ENCODE assay signal across 25 cellular contexts in genomic region chr17:8264836-8265542, GRCh38. TPM values are rescaled to one million over a fixed set of nuclear protein-coding genes. Genes with fewer than 3 reads are reported as not detected.
A peak's percentile ranks its signal among the peaks of the same experiment; 100 is the strongest.
DNase-seq lines count a peak whose midpoint lies in the region; ATAC-seq, FAIRE-seq and TF ChIP-seq lines count a peak whose summit lies in the region.
"Had no signal": no experiment of that assay in that cellular context is flagged by ENCODE, and none has a peak within 500 bp of the region (broad histone marks: within the 10 kb centered on the region; RNA-seq: fewer than 3 reads in every experiment).

No MANE protein-coding gene starts in this region.

- CTCF ChIA-PET in endothelial cell of umbilical vein (lab: Charles Lee) (interaction anchor here (1.7 kb wide), 1 partner anchor 9 kb away, joined by 5 read pairs; no protein-coding TSS in a partner anchor), GM10248 (lab: Yijun Ruan, JAX) (interaction anchor here (1.2 kb wide), 1 partner anchor 119 kb away, joined by 3 read pairs; no protein-coding TSS in a partner anchor)

- H3K27me3 Mint-ChIP-seq in stimulated activated naive B cell treated with anti-CD40 and anti-IgM and Interleukin-4, amounts not matched to agents 10 μg/mL and 1 μg/mL and 100 μg/mL, for 72 hours = no peaks in the 10 kb centered on the region
- H3K27me3 Mint-ChIP-seq: CD4-positive, CD25-positive, alpha-beta regulatory T cell had no signal

- H3K9me1 ChIP-seq in endothelial cell of umbilical vein (replicated peaks; ENCODE audit: control insufficient read depth, extremely low read depth, insufficient read depth, low read length) = no peaks in the 10 kb centered on the region

- intact Hi-C loops in Right ventricle myocardium inferior (cut with DNase I) (no loop called here), endothelial cell of umbilical vein (cut with micrococcal nuclease) (no loop called here)

- H3K36me3 ChIP-seq in right atrium auricular region (peaks cover 44% of the 10 kb centered on the region), endothelial cell of umbilical vein (ENCODE audit: control insufficient read depth in 2 of 2, extremely low read depth in 1 of 2, insufficient read depth in 2 of 2, low read length in 2 of 2) (peaks cover 9 to 40% of the 10 kb centered on the region in 2 experiments)
- peaks cover 84 to 98% (median 96%) of the 10 kb centered on the region in 11 experiments for H3K36me3 ChIP-seq in BLaER1 treated with 17β-estradiol and CSF1 and Interleukin-3, amounts not matched to agents 10 nM and 100 nM

- TSS peak; percentile 0 for BruUV-seq in endothelial cell of umbilical vein (replicated peaks; lab: Mats Ljungman, UMichigan)

- H2AFZ ChIP-seq in endothelial cell of umbilical vein (ENCODE audit: low read depth, low read length) = no peak overlapping the region
- H2AFZ ChIP-seq: GM23248 had no signal

- peaks cover 0 to 22% (median 4%) of the 10 kb centered on the region in 11 experiments; a peak in 6 of 22 replicates for H4K20me1 ChIP-seq in BLaER1 treated with 17β-estradiol and CSF1 and Interleukin-3, amounts not matched to agents 10 nM and 100 nM
- no peaks in the 10 kb centered on the region for H4K20me1 ChIP-seq in endothelial cell of umbilical vein (replicated peaks; ENCODE audit: control insufficient read depth, extremely low read depth, insufficient read depth, low read length)

- H3K79me2 ChIP-seq in endothelial cell of umbilical vein (ENCODE audit: control insufficient read depth, insufficient read depth, low read length) = no peaks in the 10 kb centered on the region

- peaks cover 0 to 7% of the 10 kb centered on the region in 2 donors for H3K4me1 Mint-ChIP-seq in stimulated activated naive B cell treated with anti-CD40 and anti-IgM and Interleukin-4, amounts not matched to agents 10 μg/mL and 1 μg/mL and 100 μg/mL, for 72 hours
- H3K4me1 Mint-ChIP-seq: CD4-positive, CD25-positive, alpha-beta regulatory T cell had no signal

- H3K9ac ChIP-seq in BLaER1 treated with 17β-estradiol and CSF1 and Interleukin-3, amounts not matched to agents 10 nM and 100 nM = peak overlapping the region in 7 of 11 experiments; percentile 30 to 64 (median 39); a peak in 12 of 22 replicates
- H3K9ac ChIP-seq in endothelial cell of umbilical vein (replicated peaks; ENCODE audit: extremely low read depth, insufficient read depth, low read length) = no peak overlapping the region
- H3K9ac ChIP-seq: GM23248 had no signal

- peaks cover 72 to 80% of the 10 kb centered on the region in 2 donors for H3K36me3 Mint-ChIP-seq in stimulated activated naive B cell treated with anti-CD40 and anti-IgM and Interleukin-4, amounts not matched to agents 10 μg/mL and 1 μg/mL and 100 μg/mL, for 72 hours

- H3K4me3 Mint-ChIP-seq in stimulated activated naive B cell treated with anti-CD40 and anti-IgM and Interleukin-4, amounts not matched to agents 10 μg/mL and 1 μg/mL and 100 μg/mL, for 72 hours = no peak overlapping the region
- H3K4me3 Mint-ChIP-seq: CD4-positive, CD25-positive, alpha-beta regulatory T cell; CD8-positive, alpha-beta T cell had no signal

- ATAC-seq in Right ventricle myocardium inferior = peak; percentile 18
- no peak for ATAC-seq in stimulated activated naive B cell treated with anti-CD40 and anti-IgM and Interleukin-4, amounts not matched to agents 10 μg/mL and 1 μg/mL and 100 μg/mL, for 72 hours (replicated peaks)
- ATAC-seq: CD8-positive, alpha-beta T cell had no signal

- peak overlapping the region in 9 of 11 experiments; percentile 31 to 83 (median 75); a peak in 17 of 22 replicates for H3K4me2 ChIP-seq in BLaER1 treated with 17β-estradiol and CSF1 and Interleukin-3, amounts not matched to agents 10 nM and 100 nM
- no peak overlapping the region for H3K4me2 ChIP-seq in endothelial cell of umbilical vein (ENCODE audit: insufficient read depth, low read length)

- POLR2A ChIA-PET in endothelial cell of umbilical vein (lab: Charles Lee) (no interaction called here), GM10248 (lab: Yijun Ruan, JAX) (interaction anchor here (1.7 kb wide), 1 partner anchor 17 kb away, joined by 4 read pairs; the partner anchor contains the start of gene CTC1)

- H3K27me3 ChIP-seq in right atrium auricular region (no peaks in the 10 kb centered on the region), endothelial cell of umbilical vein (ENCODE audit: control insufficient read depth in 2 of 2, insufficient read depth in 2 of 2, low read length in 2 of 2) (no peaks in the 10 kb centered on the region)
- no peaks in the 10 kb centered on the region for H3K27me3 ChIP-seq in BLaER1 treated with 17β-estradiol and CSF1 and Interleukin-3, amounts not matched to agents 10 nM and 100 nM
- H3K27me3 ChIP-seq: BE2C had no signal

- DNase-seq in Right ventricle myocardium inferior (ENCODE audit: missing footprints) (no peak), right atrium auricular region (ENCODE audit: low spot score) (no peak), endothelial cell of umbilical vein (ENCODE audit: low read depth, low spot score) (no peak), GM10248 (ENCODE audit: extremely low spot score) (no peak), T-helper 9 cell (no peak)
- no peak for DNase-seq in stimulated activated naive B cell treated with anti-CD40 and anti-IgM and Interleukin-4, amounts not matched to agents 10 μg/mL and 1 μg/mL and 100 μg/mL, for 72 hours
- no peak for DNase-seq in activated T-cell treated with anti-CD3 and anti-CD28 coated beads, Interleukin-2, amount 50 U/mL, for 1 hour
- DNase-seq: AML-193; BE2C; Caco-2; CD4-positive, CD25-positive, alpha-beta regulatory T cell; CD8-positive, alpha-beta T cell; DMS53; DMS79 treated with DMSO at 0.1 percent for 48 hours; GF-D8; GM23248; H7; HCEC 1CT had no signal

- dilution Hi-C loops in endothelial cell of umbilical vein (cut with MboI; ENCODE audit: extremely low pct_ligation_motif_present, low sequenced_read_pairs) = no loop called here

- no peak for FAIRE-seq in endothelial cell of umbilical vein (lab: Jason Lieb, UNC)
- FAIRE-seq: GM12892, H1 had no signal

- H3K27ac ChIP-seq in right atrium auricular region (no peak overlapping the region), endothelial cell of umbilical vein (ENCODE audit: insufficient read depth, low read depth, low read length) (no peak overlapping the region)
- H3K27ac ChIP-seq in BLaER1 treated with 17β-estradiol and CSF1 and Interleukin-3, amounts not matched to agents 10 nM and 100 nM = peak overlapping the region in 8 of 11 experiments; percentile 23 to 69 (median 52); a peak in 14 of 22 replicates
- H3K27ac ChIP-seq: C4-2B, GM23248 had no signal

- H3K27ac Mint-ChIP-seq in stimulated activated naive B cell treated with anti-CD40 and anti-IgM and Interleukin-4, amounts not matched to agents 10 μg/mL and 1 μg/mL and 100 μg/mL, for 72 hours = peak overlapping the region; percentile 56
- H3K27ac Mint-ChIP-seq: CD4-positive, CD25-positive, alpha-beta regulatory T cell; CD8-positive, alpha-beta T cell had no signal

- TF ChIP-seq CTCF in right atrium auricular region (IDR thresholded peaks at IDR 0.05) (no peak), endothelial cell of umbilical vein (IDR thresholded peaks at IDR 0.05; ENCODE audit: extremely low read depth in 1 of 2, insufficient read depth in 1 of 2, low read depth in 1 of 2, low read length in 2 of 2) (no peak), GM10248 (IDR thresholded peaks at IDR 0.05; ENCODE audit: control extremely low read depth, extremely low read depth, low read depth, missing control alignments) (no peak)

- H3K4me1 ChIP-seq in right atrium auricular region (no peaks in the 10 kb centered on the region), endothelial cell of umbilical vein (ENCODE audit: control insufficient read depth, extremely low read depth, insufficient read depth, low read length) (no peaks in the 10 kb centered on the region)
- peaks cover 0 to 23% (median 17%) of the 10 kb centered on the region in 10 experiments; a peak in 16 of 20 replicates for H3K4me1 ChIP-seq in BLaER1 treated with 17β-estradiol and CSF1 and Interleukin-3, amounts not matched to agents 10 nM and 100 nM
- H3K4me1 ChIP-seq: BE2C, Caco-2 had no signal

- H3K9me3 ChIP-seq in right atrium auricular region = no peaks in the 10 kb centered on the region
- no peaks in the 10 kb centered on the region for H3K9me3 ChIP-seq in BLaER1 treated with 17β-estradiol and CSF1 and Interleukin-3, amounts not matched to agents 10 nM and 100 nM (replicated peaks in 1 of 11)
- H3K9me3 ChIP-seq in endothelial cell of umbilical vein (replicated peaks; ENCODE audit: control insufficient read depth, insufficient read depth, low read length) = no peaks in the 10 kb centered on the region
- H3K9me3 ChIP-seq: BE2C, Caco-2 had no signal

- H3K4me3 ChIP-seq in right atrium auricular region = no peak overlapping the region
- H3K4me3 ChIP-seq in BLaER1 treated with 17β-estradiol and CSF1 and Interleukin-3, amounts not matched to agents 10 nM and 100 nM = no peak overlapping the region; a peak in 1 of 20 replicates
- H3K4me3 ChIP-seq in endothelial cell of umbilical vein (replicated peaks in 1 of 3; ENCODE audit: insufficient read depth in 1 of 3, low read depth in 1 of 3, low read length in 3 of 3) = no peak overlapping the region
- H3K4me3 ChIP-seq: GM23248 had no signal

- no peak for TF ChIP-seq POLR2A in endothelial cell of umbilical vein (IDR thresholded peaks at IDR 0.05; ENCODE audit: low read depth, low read length)

- H3K9me3 Mint-ChIP-seq in stimulated activated naive B cell treated with anti-CD40 and anti-IgM and Interleukin-4, amounts not matched to agents 10 μg/mL and 1 μg/mL and 100 μg/mL, for 72 hours = no peaks in the 10 kb centered on the region
- H3K9me3 Mint-ChIP-seq: CD4-positive, CD25-positive, alpha-beta regulatory T cell; CD8-positive, alpha-beta T cell had no signal

RNA-seq across cellular contexts. Expression of gene PFAS, which starts 15.9 kb away (rescaled TPM):
- 14.7 TPM for total RNA-seq in Right ventricle myocardium inferior
- 1 to 10 TPM; 4.4 to 5.3 TPM for total RNA-seq in right atrium auricular region
- 84.1 and 108 TPM in 2 replicates for total RNA-seq in endothelial cell of umbilical vein
- polyA plus RNA-seq in endothelial cell of umbilical vein = 31.4 and 34.1 TPM in 2 replicates
- 21.0 and 21.9 TPM in 2 replicates for polyA plus RNA-seq in endothelial cell of umbilical vein (2011; cell fraction: cytosol; rRNA removed)
- 155 and 168 TPM in 2 replicates for polyA plus RNA-seq in endothelial cell of umbilical vein (2011; cell fraction: nucleus; rRNA removed)
- polyA plus RNA-seq in endothelial cell of umbilical vein (2012) = 40.9 and 65.9 TPM in 2 replicates
- 113 and 126 TPM in 2 replicates for polyA minus RNA-seq in endothelial cell of umbilical vein
- 63.9 TPM for polyA minus RNA-seq in endothelial cell of umbilical vein (2011; cell fraction: cytosol; rRNA and poly(A)+ RNA removed)
- polyA minus RNA-seq in endothelial cell of umbilical vein (2011; cell fraction: nucleus; rRNA and poly(A)+ RNA removed) = 64.9 and 69.7 TPM in 2 replicates

RNA-seq across cellular contexts. Expression of gene CTC1, which starts 17.1 kb away (rescaled TPM):
- total RNA-seq in Right ventricle myocardium inferior = 13.1 TPM
- total RNA-seq in right atrium auricular region = 1 to 10 TPM; 4.2 to 8.6 TPM
- 49.9 and 53.2 TPM in 2 replicates for total RNA-seq in endothelial cell of umbilical vein
- polyA plus RNA-seq in endothelial cell of umbilical vein = 36.3 and 38.3 TPM in 2 replicates
- 16.1 and 20.2 TPM in 2 replicates for polyA plus RNA-seq in endothelial cell of umbilical vein (2011; cell fraction: cytosol; rRNA removed)
- 193 and 243 TPM in 2 replicates for polyA plus RNA-seq in endothelial cell of umbilical vein (2011; cell fraction: nucleus; rRNA removed)
- polyA plus RNA-seq in endothelial cell of umbilical vein (2012) = 19.8 and 23.3 TPM in 2 replicates
- polyA minus RNA-seq in endothelial cell of umbilical vein = 32.1 and 64.0 TPM in 2 replicates
- polyA minus RNA-seq in endothelial cell of umbilical vein (2011; cell fraction: cytosol; rRNA and poly(A)+ RNA removed) = 7.5 TPM
- 59.5 and 74.4 TPM in 2 replicates for polyA minus RNA-seq in endothelial cell of umbilical vein (2011; cell fraction: nucleus; rRNA and poly(A)+ RNA removed)

RNA-seq across cellular contexts. Expression of gene RANGRF, which starts 23.5 kb away (rescaled TPM):
- total RNA-seq in Right ventricle myocardium inferior (25.7 TPM), right atrium auricular region (10 to 100 TPM; 24.1 to 29.9 TPM), endothelial cell of umbilical vein (36.5 and 36.8 TPM in 2 replicates)
- polyA plus RNA-seq in endothelial cell of umbilical vein = 52.7 and 52.9 TPM in 2 replicates
- 60.6 and 61.9 TPM in 2 replicates for polyA plus RNA-seq in endothelial cell of umbilical vein (2011; cell fraction: cytosol; rRNA removed)
- polyA plus RNA-seq in endothelial cell of umbilical vein (2011; cell fraction: nucleus; rRNA removed) = 40.6 and 41.6 TPM in 2 replicates
- 51.5 and 53.4 TPM in 2 replicates for polyA plus RNA-seq in endothelial cell of umbilical vein (2012)
- 17.8 and 22.0 TPM in 2 replicates for polyA minus RNA-seq in endothelial cell of umbilical vein
- 26.3 TPM for polyA minus RNA-seq in endothelial cell of umbilical vein (2011; cell fraction: cytosol; rRNA and poly(A)+ RNA removed)
- polyA minus RNA-seq in endothelial cell of umbilical vein (2011; cell fraction: nucleus; rRNA and poly(A)+ RNA removed) = 5.3 and 8.4 TPM in 2 replicates

RNA-seq across cellular contexts. Expression of gene SLC25A35, which starts 30.2 kb away (rescaled TPM):
- total RNA-seq in Right ventricle myocardium inferior = 2.3 TPM
- total RNA-seq in right atrium auricular region = 1 to 10 TPM; 1.2 to 1.6 TPM
- 7.7 and 9.4 TPM in 2 replicates for total RNA-seq in endothelial cell of umbilical vein
- 7.6 and 8.1 TPM in 2 replicates for polyA plus RNA-seq in endothelial cell of umbilical vein
- polyA plus RNA-seq in endothelial cell of umbilical vein (2011; cell fraction: cytosol; rRNA removed) = 3.9 and 4.0 TPM in 2 replicates
- 23.0 and 23.1 TPM in 2 replicates for polyA plus RNA-seq in endothelial cell of umbilical vein (2011; cell fraction: nucleus; rRNA removed)
- polyA plus RNA-seq in endothelial cell of umbilical vein (2012) = 6.2 and 6.4 TPM in 2 replicates
- 2.8 and 6.4 TPM in 2 replicates for polyA minus RNA-seq in endothelial cell of umbilical vein
- 2.2 TPM for polyA minus RNA-seq in endothelial cell of umbilical vein (2011; cell fraction: cytosol; rRNA and poly(A)+ RNA removed)
- polyA minus RNA-seq in endothelial cell of umbilical vein (2011; cell fraction: nucleus; rRNA and poly(A)+ RNA removed) = 4.8 and 7.8 TPM in 2 replicates

RNA-seq across cellular contexts. Expression of gene ARHGEF15, which starts 45.1 kb away (rescaled TPM):
- total RNA-seq in Right ventricle myocardium inferior (21.4 TPM), right atrium auricular region (10 to 100 TPM in 1 of 2 donors, 1 to 10 TPM in 1; 5.9 to 18.7 TPM), endothelial cell of umbilical vein (78.6 and 108 TPM in 2 replicates)
- polyA plus RNA-seq in endothelial cell of umbilical vein = 119 and 355 TPM in 2 replicates
- polyA plus RNA-seq in endothelial cell of umbilical vein (2011; cell fraction: cytosol; rRNA removed) = 70.1 and 83.6 TPM in 2 replicates
- polyA plus RNA-seq in endothelial cell of umbilical vein (2011; cell fraction: nucleus; rRNA removed) = 116 and 181 TPM in 2 replicates
- polyA plus RNA-seq in endothelial cell of umbilical vein (2012) = 56.7 and 63.8 TPM in 2 replicates
- polyA minus RNA-seq in endothelial cell of umbilical vein = 43.0 and 51.1 TPM in 2 replicates
- not detected for polyA minus RNA-seq in endothelial cell of umbilical vein (2011; cell fraction: cytosol; rRNA and poly(A)+ RNA removed)
- polyA minus RNA-seq in endothelial cell of umbilical vein (2011; cell fraction: nucleus; rRNA and poly(A)+ RNA removed) = 35.5 and 37.5 TPM in 2 replicates
- total RNA-seq: A172; Caco-2; CD4-positive, CD25-positive, alpha-beta regulatory T cell; CD8-positive, alpha-beta T cell; Daoy; GM23248 had no signal
- polyA plus RNA-seq: AG04450; CD4-positive, CD25-positive, alpha-beta regulatory T cell; GM23248 had no signal

Comparison
In these comparisons a context has a peak if more than half of its experiments do, and no peak if none do; other contexts are left out.
1. H3K27ac ChIP-seq: peak in BLaER1 treated with 17β-estradiol and CSF1 and Interleukin-3, amounts not matched to agents 10 nM and 100 nM (8 of 11); none in right atrium auricular region (0 of 2) and endothelial cell of umbilical vein (single experiment).